In the genomic region with DNA sequence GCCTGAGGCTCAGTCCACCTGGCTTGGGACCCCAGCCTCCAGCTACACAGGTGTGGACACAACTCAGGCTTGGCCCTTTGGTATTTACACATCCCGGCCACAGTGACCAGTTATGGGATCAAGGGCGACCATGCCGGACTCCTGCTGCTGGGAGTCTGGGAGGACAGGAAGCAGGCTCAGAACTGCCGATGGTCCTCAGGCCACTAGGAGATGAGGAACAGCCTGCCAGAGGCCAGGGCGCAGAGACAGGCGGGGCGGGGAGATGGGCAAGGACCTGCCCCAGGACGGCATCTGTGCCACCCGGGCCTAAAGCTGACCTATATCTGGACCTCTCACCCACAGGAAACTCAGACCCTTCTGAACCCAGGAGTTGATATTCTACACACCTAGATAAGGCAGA, we compare ENCODE assay signal across 1 cellular context.
TF ChIP-seq lines count a peak whose summit lies in the region.

No MANE protein-coding gene starts in this region.

TF ChIP-seq in HepG2, 621 proteins besides CTCF, POLR2A, EP300 and RAD21:
- TF ChIP-seq, protein P1, sequence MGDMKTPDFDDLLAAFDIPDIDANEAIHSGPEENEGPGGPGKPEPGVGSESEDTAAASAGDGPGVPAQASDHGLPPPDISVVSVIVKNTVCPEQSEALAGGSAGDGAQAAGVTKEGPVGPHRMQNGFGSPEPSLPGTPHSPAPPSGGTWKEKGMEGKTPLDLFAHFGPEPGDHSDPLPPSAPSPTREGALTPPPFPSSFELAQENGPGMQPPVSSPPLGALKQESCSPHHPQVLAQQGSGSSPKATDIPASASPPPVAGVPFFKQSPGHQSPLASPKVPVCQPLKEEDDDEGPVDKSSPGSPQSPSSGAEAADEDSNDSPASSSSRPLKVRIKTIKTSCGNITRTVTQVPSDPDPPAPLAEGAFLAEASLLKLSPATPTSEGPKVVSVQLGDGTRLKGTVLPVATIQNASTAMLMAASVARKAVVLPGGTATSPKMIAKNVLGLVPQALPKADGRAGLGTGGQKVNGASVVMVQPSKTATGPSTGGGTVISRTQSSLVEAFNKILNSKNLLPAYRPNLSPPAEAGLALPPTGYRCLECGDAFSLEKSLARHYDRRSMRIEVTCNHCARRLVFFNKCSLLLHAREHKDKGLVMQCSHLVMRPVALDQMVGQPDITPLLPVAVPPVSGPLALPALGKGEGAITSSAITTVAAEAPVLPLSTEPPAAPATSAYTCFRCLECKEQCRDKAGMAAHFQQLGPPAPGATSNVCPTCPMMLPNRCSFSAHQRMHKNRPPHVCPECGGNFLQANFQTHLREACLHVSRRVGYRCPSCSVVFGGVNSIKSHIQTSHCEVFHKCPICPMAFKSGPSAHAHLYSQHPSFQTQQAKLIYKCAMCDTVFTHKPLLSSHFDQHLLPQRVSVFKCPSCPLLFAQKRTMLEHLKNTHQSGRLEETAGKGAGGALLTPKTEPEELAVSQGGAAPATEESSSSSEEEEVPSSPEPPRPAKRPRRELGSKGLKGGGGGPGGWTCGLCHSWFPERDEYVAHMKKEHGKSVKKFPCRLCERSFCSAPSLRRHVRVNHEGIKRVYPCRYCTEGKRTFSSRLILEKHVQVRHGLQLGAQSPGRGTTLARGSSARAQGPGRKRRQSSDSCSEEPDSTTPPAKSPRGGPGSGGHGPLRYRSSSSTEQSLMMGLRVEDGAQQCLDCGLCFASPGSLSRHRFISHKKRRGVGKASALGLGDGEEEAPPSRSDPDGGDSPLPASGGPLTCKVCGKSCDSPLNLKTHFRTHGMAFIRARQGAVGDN (CRISPR knock-in tag; IDR thresholded peaks at IDR 0.05), result peak; percentile 20; the same call in 1 of the 2 replicates
- TF ChIP-seq TARDBP (CRISPR knock-in tag; IDR thresholded peaks at IDR 0.05), result no peak
